In genomic region chr7:181738-182137, GRCh38 we compare ENCODE assay signal across 9 cellular contexts. TPM values are rescaled to one million over a fixed set of nuclear protein-coding genes. Genes with fewer than 3 reads are reported as not detected.
"Had no signal": no experiment of that assay in that cellular context is flagged by ENCODE, and none has a peak within 500 bp of the region (broad histone marks: within the 10 kb centered on the region; RNA-seq: fewer than 3 reads in every experiment).

No MANE protein-coding gene starts in this region.

- DNase-seq: H7, HFFc6, IMR-90, KG1 had no signal

- FAIRE-seq: K562 had no signal

- H3K36me3 ChIP-seq: HAP-1 had no signal

- H3K4me1 ChIP-seq: HAP-1 had no signal

- H3K9me3 Mint-ChIP-seq: GM23338, HFFc6 had no signal

- H3K9me3 ChIP-seq: HAP-1 had no signal

- H3K4me2 ChIP-seq: GM23338 had no signal

- H2AFZ ChIP-seq: GM23338 had no signal

- H3K4me3 ChIP-seq: GM23338, HAP-1, K562 had no signal

- H3K4me3 Mint-ChIP-seq: GM23338, HFFc6 had no signal

- ATAC-seq: GM23338, HCT116, K562 had no signal

- H3K27ac Mint-ChIP-seq: GM23338, HFFc6 had no signal

RNA-seq across cellular contexts. Expression of gene FAM20C, which starts 10.6 kb away (rescaled TPM):
- total RNA-seq: HT-29 had no signal
- polyA plus RNA-seq: K562 had no signal
